ENCODE assay signal across 8 cellular contexts in the genomic region with DNA sequence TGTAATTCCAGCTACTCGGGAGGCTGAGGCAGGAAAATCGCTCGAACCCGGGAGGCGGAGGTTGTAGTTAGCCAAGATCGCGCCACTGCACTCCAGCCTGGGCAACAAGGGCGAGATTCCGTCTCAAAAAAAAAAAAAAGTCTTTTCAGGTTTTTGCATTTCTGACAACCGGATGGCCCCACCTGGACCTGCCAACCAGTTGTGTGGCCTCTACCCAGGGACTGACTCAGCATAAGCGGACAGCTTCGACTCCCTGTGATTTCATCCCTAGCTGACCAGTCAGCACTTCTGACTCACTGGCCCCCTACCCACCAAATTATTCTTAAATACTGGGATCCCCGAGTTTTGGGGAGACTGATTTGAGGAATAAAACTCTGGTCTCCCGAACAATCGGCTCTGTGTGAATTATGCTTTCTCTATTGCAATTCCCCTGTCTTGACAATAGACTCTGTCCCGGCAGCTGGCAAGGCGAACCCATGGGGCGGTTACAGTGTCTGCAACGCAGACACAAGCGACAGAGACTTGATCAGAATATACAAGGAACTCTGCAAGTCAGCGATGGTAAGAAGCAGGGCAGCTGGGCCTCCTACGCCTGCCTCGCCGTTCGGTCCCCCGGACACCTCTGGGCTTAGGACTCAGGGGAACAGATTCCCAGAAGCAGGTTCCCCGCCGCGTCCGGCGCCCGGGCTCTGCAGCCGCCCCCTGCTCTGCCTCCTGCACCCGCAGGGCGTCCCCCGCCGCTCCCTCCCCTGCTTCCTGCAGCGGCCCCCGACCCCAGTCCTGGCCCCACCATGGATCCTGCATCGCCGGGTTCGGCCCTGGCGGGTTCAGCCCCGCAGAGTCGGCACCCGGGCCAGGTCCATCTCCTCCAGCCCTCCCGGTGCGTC. TPM values are rescaled to one million over a fixed set of nuclear protein-coding genes. Genes with fewer than 3 reads are reported as not detected.
DNase-seq lines count a peak whose midpoint lies in the region; ATAC-seq and TF ChIP-seq lines count a peak whose summit lies in the region.

No MANE protein-coding gene starts in this region.

- H3K27me3 Mint-ChIP-seq in T-helper 17 cell (no peaks in the 10 kb centered on the region), endothelial cell (ENCODE audit: unreplicated experiment) (peaks cover 4% of the 10 kb centered on the region)

- no peak for TF ChIP-seq CTCF in AG10803 (conservative IDR thresholded peaks at IDR 0.05; ENCODE audit: low read length)
- no peak for TF ChIP-seq CTCF in endothelial cell (IDR thresholded peaks at IDR 0.05; ENCODE audit: unreplicated experiment)
- no peak for TF ChIP-seq CTCF in uterus (IDR thresholded peaks at IDR 0.05)

- H3K27ac ChIP-seq in muscle layer of colon (ENCODE audit: low read depth, low read length): peak overlapping the region; percentile 32
- H3K27ac ChIP-seq in uterus: peak overlapping the region; percentile 47 to 74

- ATAC-seq in GM18873 (IDR thresholded peaks at IDR 0.05; ENCODE audit: low FRiP score, unreplicated experiment) (peak; percentile 6), HG03432 (IDR thresholded peaks at IDR 0.05; ENCODE audit: unreplicated experiment) (peak; percentile 26), T-helper 17 cell (peak; percentile 59)

- intact Hi-C loops in uterus (cut with DNase I; ENCODE audit: low total_unique reads): no loop called here

- H3K4me1 ChIP-seq in muscle layer of colon (ENCODE audit: insufficient read depth, low read length) (peaks cover 16% of the 10 kb centered on the region), uterus (no peaks in the 10 kb centered on the region)

- peak overlapping the region; percentile 49 for H3K9ac ChIP-seq in muscle layer of colon (ENCODE audit: low read length)

- H3K27ac Mint-ChIP-seq in T-helper 17 cell (no peak overlapping the region), endothelial cell (ENCODE audit: unreplicated experiment) (no peak overlapping the region)

- TF ChIP-seq POLR2A in uterus (IDR thresholded peaks at IDR 0.05): no peak

- H3K9me3 ChIP-seq in T-helper 17 cell (ENCODE audit: control insufficient read depth, low read length, poor library complexity, severe bottlenecking) (no peaks in the 10 kb centered on the region), muscle layer of colon (ENCODE audit: low read length) (no peaks in the 10 kb centered on the region), uterus (no peaks in the 10 kb centered on the region)

- no peaks in the 10 kb centered on the region for H3K9me3 Mint-ChIP-seq in endothelial cell (ENCODE audit: unreplicated experiment)

- no peak for DNase-seq in AG10803 (ENCODE audit: low read depth)
- DNase-seq in T-helper 17 cell: no peak
- DNase-seq in endothelial cell (ENCODE audit: low spot score): no peak
- DNase-seq in uterus: no peak
- no peak for DNase-seq in 8988T

- H3K36me3 Mint-ChIP-seq in T-helper 17 cell (ENCODE audit: low read depth) (no peaks in the 10 kb centered on the region), endothelial cell (ENCODE audit: low read depth, unreplicated experiment) (no peaks in the 10 kb centered on the region)

- H3K4me1 Mint-ChIP-seq in T-helper 17 cell (peaks cover 8% of the 10 kb centered on the region), endothelial cell (ENCODE audit: unreplicated experiment) (peaks cover 5% of the 10 kb centered on the region)

- H3K4me3 Mint-ChIP-seq in T-helper 17 cell: peak overlapping the region; percentile 86
- H3K4me3 Mint-ChIP-seq in endothelial cell (ENCODE audit: unreplicated experiment): peak overlapping the region; percentile 89

- H3K27me3 ChIP-seq in muscle layer of colon (ENCODE audit: control insufficient read depth in 1 of 2, insufficient read depth in 2 of 2, low read length in 2 of 2) (no peaks in the 10 kb centered on the region), uterus (no peaks in the 10 kb centered on the region)

- H3K4me3 ChIP-seq in AG10803 (ENCODE audit: low read length) (peak overlapping the region; percentile 64), muscle layer of colon (ENCODE audit: low read depth in 1 of 2, low read length in 2 of 2) (peak overlapping the region; percentile 71 to 80), uterus (peak overlapping the region; percentile 48 to 62)

- no peaks in the 10 kb centered on the region for H3K36me3 ChIP-seq in muscle layer of colon (ENCODE audit: insufficient read depth, low read length)
- no peaks in the 10 kb centered on the region for H3K36me3 ChIP-seq in uterus

RNA-seq across cellular contexts. Expression of a gene that starts 0.7 kb away (rescaled TPM):
- total RNA-seq in T-helper 17 cell (100 to 1,000 TPM in 1 of 2 donors, 10 to 100 TPM in 1; 60.4 to 102 TPM), endothelial cell (ENCODE audit: unreplicated experiment) (123 TPM), uterus (100 to 1,000 TPM in 1 of 4 donors, 10 to 100 TPM in 3; 60.3 to 146 (median 66.9) TPM)

RNA-seq across cellular contexts. Expression of a gene that starts 30.8 kb away (rescaled TPM):
- total RNA-seq in T-helper 17 cell (10 to 100 TPM; 36.7 to 44.3 TPM), endothelial cell (ENCODE audit: unreplicated experiment) (36.5 TPM), uterus (10 to 100 TPM; 11.8 to 81.1 (median 29.3) TPM)

RNA-seq across cellular contexts. Expression of a gene that starts 40.5 kb away (rescaled TPM):
- total RNA-seq in T-helper 17 cell (10 to 100 TPM in 1 of 2 donors, 1 to 10 TPM in 1; 6.8 to 11.7 TPM), endothelial cell (ENCODE audit: unreplicated experiment) (8.0 TPM), uterus (10 to 100 TPM; 12.2 to 52.8 (median 32.3) TPM)

RNA-seq across cellular contexts. Expression of a gene that starts 43.4 kb away (rescaled TPM):
- under 1 TPM in 1 of 2 donors, not detected in 1; 0.63 TPM for total RNA-seq in T-helper 17 cell
- total RNA-seq in endothelial cell (ENCODE audit: unreplicated experiment): not detected
- total RNA-seq in uterus: under 1 TPM in 1 of 4 donors, not detected in 3; 0.41 TPM

RNA-seq across cellular contexts. Expression of a gene that starts 50.9 kb away (rescaled TPM):
- 10 to 100 TPM; 20.8 to 21.3 TPM for total RNA-seq in T-helper 17 cell
- 22.9 TPM for total RNA-seq in endothelial cell (ENCODE audit: unreplicated experiment)
- 10 to 100 TPM in 2 of 4 donors, 1 to 10 TPM in 2; 2.6 to 35.3 (median 8.1) TPM for total RNA-seq in uterus

Comparison
In these comparisons a context has a peak if more than half of its experiments do, and no peak if none do; other contexts are left out.
1. ATAC-seq: peak in every context shown above with its lines; median percentile 59 in T-helper 17 cell; 26 in HG03432; 6 in GM18873.